ENCODE assay signal across 8 cellular contexts in genomic region chr19:6930190-6930589, GRCh38. TPM values are rescaled to one million over a fixed set of nuclear protein-coding genes. Genes with fewer than 3 reads are reported as not detected.
"Had no signal": no experiment of that assay in that cellular context is flagged by ENCODE, and none has a peak within 500 bp of the region (broad histone marks: within the 10 kb centered on the region; RNA-seq: fewer than 3 reads in every experiment).

No MANE protein-coding gene starts in this region.

- H3K4me3 ChIP-seq: GM23248, HAP-1 had no signal

- FAIRE-seq: HTR-8/SVneo had no signal

- H3K4me1 ChIP-seq: HAP-1 had no signal

- H3K9ac ChIP-seq: GM23248 had no signal

- DNase-seq: GM23248, GOT3, H7, HFFc6, KG1 had no signal

- H3K9me3 ChIP-seq: HAP-1 had no signal

- H3K27ac ChIP-seq: GM23248 had no signal

- H2AFZ ChIP-seq: GM23248 had no signal

- H3K36me3 ChIP-seq: HAP-1 had no signal

RNA-seq across cellular contexts. Expression of gene ADGRE1, which starts 42.8 kb away (rescaled TPM):
- total RNA-seq: GM23248, H7, HT-29 had no signal
- polyA plus RNA-seq: GM23248 had no signal
